ENCODE assay signal across 14 cellular contexts in the genomic region with DNA sequence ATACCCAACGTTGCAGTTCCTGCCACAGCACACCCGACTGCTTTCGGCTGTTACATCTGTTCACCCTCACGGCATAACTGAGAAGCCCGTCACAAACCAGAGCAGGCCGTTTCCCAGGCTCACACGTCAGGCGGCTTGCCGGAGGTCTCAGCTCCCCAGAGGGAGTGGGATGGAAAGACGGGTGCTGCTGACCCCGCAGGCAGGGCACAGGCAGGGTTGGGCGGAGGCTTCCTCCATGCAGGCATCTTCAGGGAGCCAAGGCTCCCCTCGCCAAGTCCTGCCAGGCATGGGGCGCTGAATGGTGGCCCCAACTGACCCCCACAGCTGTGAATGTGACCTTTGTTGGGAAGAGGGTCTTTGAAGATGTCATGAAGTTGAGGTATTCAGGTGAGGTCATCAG.
"Had no signal": no experiment of that assay in that cellular context is flagged by ENCODE, and none has a peak within 500 bp of the region (broad histone marks: within the 10 kb centered on the region; RNA-seq: fewer than 3 reads in every experiment).

No MANE protein-coding gene starts in this region.

- H3K27me3 Mint-ChIP-seq: activated T-helper 17 cell treated with anti-CD3 and anti-CD28 coated beads, Interleukin-2, amount 50 U/mL, for 72 hours; stimulated activated memory B cell treated with anti-CD40 and anti-IgM and Interleukin-4, amounts not matched to agents 10 μg/mL and 1 μg/mL and 100 μg/mL, for 72 hours had no signal

- H3K27ac ChIP-seq: epithelial cell of prostate, VCaP had no signal

- H3K4me1 Mint-ChIP-seq: stimulated activated memory B cell treated with anti-CD40 and anti-IgM and Interleukin-4, amounts not matched to agents 10 μg/mL and 1 μg/mL and 100 μg/mL, for 72 hours had no signal

- H3K27ac Mint-ChIP-seq: activated T-helper 17 cell treated with anti-CD3 and anti-CD28 coated beads, Interleukin-2, amount 50 U/mL, for 72 hours; stimulated activated memory B cell treated with anti-CD40 and anti-IgM and Interleukin-4, amounts not matched to agents 10 μg/mL and 1 μg/mL and 100 μg/mL, for 72 hours had no signal

- DNase-seq: activated CD4-positive, alpha-beta T cell treated with anti-CD3 and anti-CD28 coated beads for 1 hour; activated CD4-positive, alpha-beta T cell treated with anti-CD3 and anti-CD28 coated beads, Interleukin-2, amount 50 U/mL, for 4 hours; activated naive CD4-positive, alpha-beta T cell treated with Interleukin-2 at 50 U/mL for 16 hours; anterior cingulate cortex; gastrocnemius medialis; sigmoid colon; stimulated activated CD4-positive, alpha-beta T cell treated with anti-CD3 and anti-CD28 coated beads, Interleukin-2, amount 100 ng/mL, for 48 hours; T-helper 1 cell had no signal

- H3K9me3 ChIP-seq: breast epithelium, gastrocnemius medialis, left lung, sigmoid colon had no signal

- H3K4me3 ChIP-seq: breast epithelium, gastrocnemius medialis, left lung, sigmoid colon had no signal

- H3K4me3 Mint-ChIP-seq: activated T-helper 17 cell treated with anti-CD3 and anti-CD28 coated beads, Interleukin-2, amount 50 U/mL, for 72 hours; stimulated activated memory B cell treated with anti-CD40 and anti-IgM and Interleukin-4, amounts not matched to agents 10 μg/mL and 1 μg/mL and 100 μg/mL, for 72 hours had no signal

- H3K4me1 ChIP-seq: breast epithelium had no signal

- H3K9me3 Mint-ChIP-seq: activated T-helper 17 cell treated with anti-CD3 and anti-CD28 coated beads, Interleukin-2, amount 50 U/mL, for 72 hours; stimulated activated memory B cell treated with anti-CD40 and anti-IgM and Interleukin-4, amounts not matched to agents 10 μg/mL and 1 μg/mL and 100 μg/mL, for 72 hours had no signal

- H3K27me3 ChIP-seq: breast epithelium, gastrocnemius medialis, left lung, sigmoid colon had no signal
